In the genomic region with DNA sequence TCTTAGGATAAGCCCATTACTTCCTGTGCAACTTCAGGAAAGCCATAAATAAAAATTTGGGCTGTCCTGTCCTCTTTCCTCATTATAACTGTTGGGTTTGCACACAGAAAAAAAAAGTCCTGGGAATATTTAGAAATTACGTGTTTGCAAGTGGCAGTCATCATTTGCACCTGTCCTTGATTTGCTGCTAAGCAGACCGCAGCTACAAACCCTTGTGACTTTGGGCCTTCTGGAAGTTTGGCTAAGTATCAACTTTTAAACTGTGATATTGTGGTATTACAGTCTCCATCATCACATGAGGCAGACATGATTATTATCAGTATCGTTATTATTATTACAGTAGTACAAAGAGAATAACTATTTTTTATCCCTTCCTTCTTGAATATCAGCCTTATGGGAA, we compare ENCODE assay signal across 27 cellular contexts.
DNase-seq lines count a peak whose midpoint lies in the region; ATAC-seq and TF ChIP-seq lines count a peak whose summit lies in the region.
"Had no signal": no experiment of that assay in that cellular context is flagged by ENCODE, and none has a peak within 500 bp of the region (broad histone marks: within the 10 kb centered on the region; RNA-seq: fewer than 3 reads in every experiment).

No MANE protein-coding gene starts in this region.

- H3K27ac ChIP-seq in gastrocnemius medialis = peak overlapping the region; percentile 35 to 68 (median 44)
- H3K27ac ChIP-seq: BLaER1, GM23248 had no signal

- no peaks in the 10 kb centered on the region for H3K36me3 ChIP-seq in gastrocnemius medialis
- H3K36me3 ChIP-seq: BLaER1 had no signal

- H3K4me3 ChIP-seq in gastrocnemius medialis = no peak overlapping the region
- H3K4me3 ChIP-seq: BLaER1, GM23248 had no signal

- intact Hi-C loops in gastrocnemius medialis (cut with DNase I; ENCODE audit: low total_unique reads) (no loop called here), sciatic nerve (cut with DNase I) (no loop called here), posterior cingulate gyrus (cut with DNase I) (no loop called here)

- peaks cover 9 to 19% of the 10 kb centered on the region in 2 donors for H3K4me1 ChIP-seq in gastrocnemius medialis
- H3K4me1 ChIP-seq: BLaER1 had no signal

- peak; percentile 84 to 89 for ATAC-seq in gastrocnemius medialis
- ATAC-seq in sciatic nerve = no peak

- H3K9me3 ChIP-seq in gastrocnemius medialis = no peaks in the 10 kb centered on the region
- H3K9me3 ChIP-seq: BLaER1 had no signal

- no peak for TF ChIP-seq POLR2A in gastrocnemius medialis (IDR thresholded peaks at IDR 0.05)

- DNase-seq in NCI-H1105 treated with DMSO at 0.1 percent for 48 hours (lab: John Stamatoyannopoulos, UW) (peak; percentile 58), NCI-H1105 (lab: John Stamatoyannopoulos, UW) (no peak), G401 (ENCODE audit: low spot score) (peak; percentile 42), cerebellar cortex (ENCODE audit: low spot score) (peak; percentile 35), gastrocnemius medialis (peak in 1 of 2 donors; percentile 26), sciatic nerve (ENCODE audit: low spot score) (no peak), cortex of kidney (lab: John Stamatoyannopoulos, UW) (no peak), posterior cingulate gyrus (no peak)
- DNase-seq: 8988T; ACHN; CD4-positive, CD25-positive, alpha-beta regulatory T cell; DMS153; DND-41; GM23248; H9; KBM-7; MM.1S; NCI-H1092; NCI-H1436 treated with DMSO at 0.1 percent for 48 hours; NCI-H187 treated with DMSO at 0.1 percent for 48 hours; NCI-H2171 treated with DMSO at 0.1 percent for 48 hours; NCI-H345; NCI-H510A treated with DMSO at 0.1 percent for 48 hours; NK-92 treated with Interleukin-12 subunit alpha and Interleukin-12 subunit beta, amount 100 ng/mL, for 24 hours; Right ventricle myocardium superior; RPMI8226 had no signal

- in situ Hi-C loops in G401 (cut with HindIII; ENCODE audit: low sequenced_read_pairs) (no loop called here), gastrocnemius medialis (cut with MboI; ENCODE audit: low sequenced_read_pairs in 4 of 4) (no loop called here)

- H3K27me3 ChIP-seq in gastrocnemius medialis = no peaks in the 10 kb centered on the region
- H3K27me3 ChIP-seq: BLaER1 had no signal

- no peak for TF ChIP-seq CTCF in gastrocnemius medialis (IDR thresholded peaks at IDR 0.05 in 4 of 5, conservative IDR thresholded peaks at IDR 0.05 in 1 of 5)

Comparison
In these comparisons a context has a peak if more than half of its experiments do, and no peak if none do; other contexts are left out.
1. DNase-seq: peak in NCI-H1105 treated with DMSO at 0.1 percent for 48 hours (single experiment), G401 (single experiment) and cerebellar cortex (single experiment); none in NCI-H1105 (single experiment), sciatic nerve (single experiment), cortex of kidney (single experiment) and posterior cingulate gyrus (0 of 10).